In genomic region chr7:55534262-55534915, GRCh38 we compare ENCODE assay signal across 9 cellular contexts. TPM values are rescaled to one million over a fixed set of nuclear protein-coding genes. Genes with fewer than 3 reads are reported as not detected.
DNase-seq lines count a peak whose midpoint lies in the region; ATAC-seq and TF ChIP-seq lines count a peak whose summit lies in the region.
"Had no signal": no experiment of that assay in that cellular context is flagged by ENCODE, and none has a peak within 500 bp of the region (broad histone marks: within the 10 kb centered on the region; RNA-seq: fewer than 3 reads in every experiment).

No MANE protein-coding gene starts in this region.

- no peaks in the 10 kb centered on the region for H3K9me3 ChIP-seq in thyroid gland
- H3K9me3 ChIP-seq: breast epithelium had no signal

- intact Hi-C loops in thyroid gland (cut with DNase I) = no loop called here

- H3K27me3 ChIP-seq in thyroid gland = no peaks in the 10 kb centered on the region
- H3K27me3 ChIP-seq: breast epithelium had no signal

- no peaks in the 10 kb centered on the region for H3K36me3 ChIP-seq in thyroid gland
- H3K36me3 ChIP-seq: breast epithelium had no signal

- H3K4me3 ChIP-seq in NB4 (ENCODE audit: low read depth, low read length) = no peak overlapping the region
- H3K4me3 ChIP-seq in fibroblast of pulmonary artery (replicated peaks; ENCODE audit: low read depth, low read length) = no peak overlapping the region
- no peak overlapping the region for H3K4me3 ChIP-seq in thyroid gland (replicated peaks in 1 of 3)
- H3K4me3 ChIP-seq: breast epithelium had no signal

- peaks cover 0 to 29% of the 10 kb centered on the region in 2 donors for H3K4me1 ChIP-seq in thyroid gland

- peak; percentile 53 for TF ChIP-seq POLR2A in GM15510 (IDR thresholded peaks at IDR 0.05; ENCODE audit: borderline replicate concordance, extremely low read depth, insufficient read length)
- no peak for TF ChIP-seq POLR2A in NB4 (IDR thresholded peaks at IDR 0.05; ENCODE audit: extremely low read depth, insufficient read length)
- TF ChIP-seq POLR2A in thyroid gland (IDR thresholded peaks at IDR 0.05) = no peak

- peak; percentile 47 for ATAC-seq in HG02571 (IDR thresholded peaks at IDR 0.05; ENCODE audit: unreplicated experiment)

- WGBS in thyroid gland, 2 donors = 75 to 91% methylated on average over 8 of the region's 8 CpGs

- H3K27ac ChIP-seq in thyroid gland = no peak overlapping the region

- DNase-seq in NB4 (ENCODE audit: low read depth) = peak; percentile 94
- peak; percentile 42 for DNase-seq in activated CD8-positive, alpha-beta memory T cell treated with anti-CD3 and anti-CD28 coated beads for 4 hours (ENCODE audit: low read depth in 2 of 2)
- DNase-seq in fibroblast of pulmonary artery (ENCODE audit: low read depth) = peak; percentile 49
- peak; percentile 51 for DNase-seq in stimulated activated CD4-positive, alpha-beta T cell treated with anti-CD3 and anti-CD28 coated beads, Interleukin-12 subunit alpha, Interleukin-12 subunit beta, amount 100 ng/mL, for 4 hours
- DNase-seq in occipital lobe (lab: John Stamatoyannopoulos, UW) = no peak
- no peak for DNase-seq in thyroid gland

- no peak for TF ChIP-seq CTCF in NB4 (IDR thresholded peaks at IDR 0.05; ENCODE audit: low read depth, low read length)
- no peak for TF ChIP-seq CTCF in fibroblast of pulmonary artery (IDR thresholded peaks at IDR 0.05; ENCODE audit: low read length, missing control alignments)
- no peak for TF ChIP-seq CTCF in thyroid gland (IDR thresholded peaks at IDR 0.05)

RNA-seq across cellular contexts. Expression of gene VOPP1, which starts 37.9 kb away (rescaled TPM):
- 108 TPM for total RNA-seq in occipital lobe
- total RNA-seq in thyroid gland = 10 to 100 TPM; 42.6 to 58.0 (median 46.2) TPM

Comparison
In these comparisons a context has a peak if more than half of its experiments do, and no peak if none do; other contexts are left out.
1. DNase-seq: peak in NB4 (single experiment), activated CD8-positive, alpha-beta memory T cell treated with anti-CD3 and anti-CD28 coated beads for 4 hours (2 of 2), fibroblast of pulmonary artery (single experiment) and stimulated activated CD4-positive, alpha-beta T cell treated with anti-CD3 and anti-CD28 coated beads, Interleukin-12 subunit alpha, Interleukin-12 subunit beta, amount 100 ng/mL, for 4 hours (single experiment); none in occipital lobe (single experiment) and thyroid gland (0 of 2).